11 cellular contexts compared by ENCODE assay signal in the genomic region with DNA sequence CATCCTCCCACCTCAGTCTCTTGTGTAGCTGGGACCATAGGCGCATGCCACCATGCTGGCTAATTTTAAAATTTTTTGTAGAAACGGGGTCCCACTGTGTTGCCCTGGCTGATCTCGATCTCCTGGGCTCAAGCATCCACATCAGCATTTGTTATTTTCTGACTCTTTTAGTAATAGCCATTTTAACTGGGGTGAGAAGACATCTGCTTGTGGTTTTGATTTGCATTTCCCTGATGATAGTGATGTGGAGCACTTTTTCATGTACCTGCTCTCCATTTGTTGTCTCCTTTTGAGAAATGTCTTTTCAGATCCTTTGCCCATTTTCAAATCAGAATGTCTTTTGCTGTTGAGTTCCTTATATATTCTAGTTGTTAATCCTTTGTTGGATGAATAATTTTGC. TPM values are rescaled to one million over a fixed set of nuclear protein-coding genes. Genes with fewer than 3 reads are reported as not detected.
DNase-seq lines count a peak whose midpoint lies in the region; ATAC-seq and TF ChIP-seq lines count a peak whose summit lies in the region.
"Had no signal": no experiment of that assay in that cellular context is flagged by ENCODE, and none has a peak within 500 bp of the region (broad histone marks: within the 10 kb centered on the region; RNA-seq: fewer than 3 reads in every experiment).

No MANE protein-coding gene starts in this region.

- peak overlapping the region; percentile 36 for H3K27ac ChIP-seq in CD4-positive, alpha-beta T cell (ENCODE audit: low read depth, low read length)
- H3K27ac ChIP-seq in sigmoid colon, result no peak overlapping the region
- H3K27ac ChIP-seq: C4-2B had no signal

- intact Hi-C loops in CD4-positive, alpha-beta T cell (cut with DNase I, micrococcal nuclease), result loop anchor here in 1 of 2 experiments (1.0 to 5.0 kb wide), 2 partner anchors 19 to 58 kb away; no protein-coding TSS in a partner anchor
- intact Hi-C loops in sigmoid colon (cut with DNase I), result no loop called here

- no peak for TF ChIP-seq CTCF in CD4-positive, alpha-beta T cell (IDR thresholded peaks at IDR 0.05)
- no peak for TF ChIP-seq CTCF in endothelial cell (IDR thresholded peaks at IDR 0.05; ENCODE audit: unreplicated experiment)
- TF ChIP-seq CTCF in sigmoid colon (IDR thresholded peaks at IDR 0.05), result no peak
- no peak for TF ChIP-seq CTCF in BE2C (IDR thresholded peaks at IDR 0.05; ENCODE audit: low read depth, low read length)

- H3K4me3 ChIP-seq in sigmoid colon, result no peak overlapping the region
- H3K4me3 ChIP-seq in BE2C (ENCODE audit: low read depth, low read length), result no peak overlapping the region

- H3K4me3 Mint-ChIP-seq in CD4-positive, alpha-beta T cell, result peak overlapping the region; percentile 80
- H3K4me3 Mint-ChIP-seq in T-helper 2 cell treated with Interferon-gamma antibody and Interleukin-4, amounts not matched to agents 5 μg/mL and 100 μg/mL, for 36 hours, result peak overlapping the region; percentile 92
- no peak overlapping the region for H3K4me3 Mint-ChIP-seq in endothelial cell (ENCODE audit: unreplicated experiment)

- no peaks in the 10 kb centered on the region for H3K27me3 ChIP-seq in CD4-positive, alpha-beta T cell (ENCODE audit: control insufficient read depth, insufficient read depth, low read length)
- H3K27me3 ChIP-seq in sigmoid colon (no peaks in the 10 kb centered on the region), BE2C (no peaks in the 10 kb centered on the region)

- CTCF ChIA-PET in CD4-positive, alpha-beta T cell (lab: Charles Lee), result no interaction called here

- WGBS in sigmoid colon, 2 donors, result 73 to 95% methylated on average over 3 of the region's 3 CpGs

- POLR2A ChIA-PET in CD4-positive, alpha-beta T cell (lab: Charles Lee), result interaction anchor here (1.0 to 1.9 kb wide), 3 partner anchors 19 to 57 kb away, joined by 3 to 8 read pairs (median 5); no protein-coding TSS in a partner anchor

- peaks cover 14% of the 10 kb centered on the region for H3K36me3 Mint-ChIP-seq in CD4-positive, alpha-beta T cell (ENCODE audit: low read depth)
- peaks cover 18% of the 10 kb centered on the region for H3K36me3 Mint-ChIP-seq in T-helper 2 cell treated with Interferon-gamma antibody and Interleukin-4, amounts not matched to agents 5 μg/mL and 100 μg/mL, for 36 hours (ENCODE audit: low read depth)
- peaks cover 7% of the 10 kb centered on the region for H3K36me3 Mint-ChIP-seq in endothelial cell (ENCODE audit: low read depth, unreplicated experiment)

- TF ChIP-seq EP300 in sigmoid colon (IDR thresholded peaks at IDR 0.05), result no peak

- no peaks in the 10 kb centered on the region for H3K9me3 Mint-ChIP-seq in CD4-positive, alpha-beta T cell
- peaks cover 5% of the 10 kb centered on the region for H3K9me3 Mint-ChIP-seq in T-helper 2 cell treated with Interferon-gamma antibody and Interleukin-4, amounts not matched to agents 5 μg/mL and 100 μg/mL, for 36 hours
- H3K9me3 Mint-ChIP-seq in endothelial cell (ENCODE audit: unreplicated experiment), result no peaks in the 10 kb centered on the region

- peaks cover 61% of the 10 kb centered on the region for H3K4me1 Mint-ChIP-seq in CD4-positive, alpha-beta T cell (ENCODE audit: low read depth)
- H3K4me1 Mint-ChIP-seq in T-helper 2 cell treated with Interferon-gamma antibody and Interleukin-4, amounts not matched to agents 5 μg/mL and 100 μg/mL, for 36 hours (ENCODE audit: low read depth), result peaks cover 48% of the 10 kb centered on the region
- peaks cover 16% of the 10 kb centered on the region for H3K4me1 Mint-ChIP-seq in endothelial cell (ENCODE audit: unreplicated experiment)

- no peaks in the 10 kb centered on the region for H3K9me3 ChIP-seq in CD4-positive, alpha-beta T cell (ENCODE audit: control insufficient read depth, low read length)
- no peaks in the 10 kb centered on the region for H3K9me3 ChIP-seq in sigmoid colon
- no peaks in the 10 kb centered on the region; the same call in 1 of the 2 replicates for H3K9me3 ChIP-seq in BE2C

- H3K36me3 ChIP-seq in sigmoid colon (no peaks in the 10 kb centered on the region), BE2C (peaks cover 19% of the 10 kb centered on the region)

- no peak for TF ChIP-seq POLR2A in sigmoid colon (IDR thresholded peaks at IDR 0.05)

- peak overlapping the region; percentile 91 for H3K27ac Mint-ChIP-seq in CD4-positive, alpha-beta T cell
- peak overlapping the region; percentile 99 for H3K27ac Mint-ChIP-seq in T-helper 2 cell treated with Interferon-gamma antibody and Interleukin-4, amounts not matched to agents 5 μg/mL and 100 μg/mL, for 36 hours
- H3K27ac Mint-ChIP-seq in endothelial cell (ENCODE audit: unreplicated experiment), result no peak overlapping the region

- H3K4me1 ChIP-seq in sigmoid colon (peaks cover 0 to 27% (median 23%) of the 10 kb centered on the region in 4 donors), BE2C (no peaks in the 10 kb centered on the region; the same call in 1 of the 2 replicates)

- no peak for DNase-seq in CD4-positive, alpha-beta T cell
- DNase-seq in T-helper 2 cell treated with Interferon-gamma antibody and Interleukin-4, amounts not matched to agents 5 μg/mL and 100 μg/mL, for 36 hours (ENCODE audit: low spot score), result no peak
- DNase-seq in endothelial cell (ENCODE audit: low spot score) (no peak), sigmoid colon (no peak), SHP77 treated with DMSO at 0.1 percent for 48 hours (lab: John Stamatoyannopoulos, UW) (no peak), BE2C (no peak)
- DNase-seq: anterior cingulate cortex, NCI-H187 had no signal

- H3K27me3 Mint-ChIP-seq in CD4-positive, alpha-beta T cell, result no peaks in the 10 kb centered on the region
- H3K27me3 Mint-ChIP-seq in T-helper 2 cell treated with Interferon-gamma antibody and Interleukin-4, amounts not matched to agents 5 μg/mL and 100 μg/mL, for 36 hours (ENCODE audit: low read depth), result no peaks in the 10 kb centered on the region
- H3K27me3 Mint-ChIP-seq in endothelial cell (ENCODE audit: unreplicated experiment), result peaks cover 3% of the 10 kb centered on the region

- peak; percentile 48 for ATAC-seq in CD4-positive, alpha-beta T cell (ENCODE audit: poor library complexity)
- peak; percentile 70 for ATAC-seq in GM19324 (IDR thresholded peaks at IDR 0.05; ENCODE audit: low FRiP score, unreplicated experiment)
- peak; percentile 66 for ATAC-seq in HG02973 (IDR thresholded peaks at IDR 0.05; ENCODE audit: unreplicated experiment)

RNA-seq across cellular contexts. Expression of a gene that starts 22.2 kb away (rescaled TPM):
- total RNA-seq in CD4-positive, alpha-beta T cell, result 10 to 100 TPM; 66.1 to 68.2 TPM
- total RNA-seq in endothelial cell (ENCODE audit: unreplicated experiment) (117 TPM), sigmoid colon (100 to 1,000 TPM in 3 of 4 donors, 10 to 100 TPM in 1; 98.7 to 142 (median 138) TPM)
- 10 to 100 TPM in 1 of 3 donors, 1 to 10 TPM in 2; 2.4 to 14.2 (median 5.1) TPM for polyA plus RNA-seq in sigmoid colon
- 12.3 TPM for polyA plus RNA-seq in BE2C (2012; ENCODE audit: insufficient read depth, insufficient read length, low read depth)
